1 cellular context compared by ENCODE assay signal in the genomic region with DNA sequence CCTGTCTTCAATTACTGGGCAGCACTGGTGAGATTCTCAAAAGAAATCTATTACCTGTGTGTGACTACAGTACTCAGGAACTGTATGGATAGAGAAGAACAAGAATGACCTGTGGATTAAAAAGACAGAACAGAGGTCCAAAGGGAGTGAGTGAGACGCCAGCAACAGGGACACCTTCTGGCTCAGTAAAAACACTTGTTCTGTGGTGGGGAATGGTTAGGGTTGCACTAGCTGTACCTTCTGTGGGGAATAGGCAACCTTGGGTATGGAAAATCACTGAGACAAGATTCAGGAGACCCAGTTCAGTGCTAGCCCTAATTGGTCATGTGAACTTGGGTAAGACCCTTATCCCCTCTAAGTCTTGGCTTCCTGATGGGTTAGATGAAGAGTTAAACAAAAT.
A peak's percentile ranks its signal among the peaks of the same experiment; 100 is the strongest.
TF ChIP-seq lines count a peak whose summit lies in the region.

No MANE protein-coding gene starts in this region.

TF ChIP-seq in GM12878, 131 proteins besides CTCF, POLR2A, EP300 and RAD21 (continued from another document and continues in another):
- no peak for TF ChIP-seq E2F8 (IDR thresholded peaks at IDR 0.05; ENCODE audit: low read depth, partially characterized antibody)
- TF ChIP-seq IKZF1 (conservative IDR thresholded peaks at IDR 0.05): peak; percentile 50
- TF ChIP-seq, protein P1, sequence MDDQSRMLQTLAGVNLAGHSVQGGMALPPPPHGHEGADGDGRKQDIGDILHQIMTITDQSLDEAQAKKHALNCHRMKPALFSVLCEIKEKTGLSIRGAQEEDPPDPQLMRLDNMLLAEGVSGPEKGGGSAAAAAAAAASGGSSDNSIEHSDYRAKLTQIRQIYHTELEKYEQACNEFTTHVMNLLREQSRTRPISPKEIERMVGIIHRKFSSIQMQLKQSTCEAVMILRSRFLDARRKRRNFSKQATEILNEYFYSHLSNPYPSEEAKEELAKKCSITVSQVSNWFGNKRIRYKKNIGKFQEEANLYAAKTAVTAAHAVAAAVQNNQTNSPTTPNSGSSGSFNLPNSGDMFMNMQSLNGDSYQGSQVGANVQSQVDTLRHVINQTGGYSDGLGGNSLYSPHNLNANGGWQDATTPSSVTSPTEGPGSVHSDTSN (IDR thresholded peaks at IDR 0.05; ENCODE audit: insufficient replicate concordance, low read depth, low read length): no peak
- TF ChIP-seq HDAC2 (IDR thresholded peaks at IDR 0.05): no peak
- TF ChIP-seq GABPA (IDR thresholded peaks at IDR 0.05; ENCODE audit: low read depth): no peak
- peak; percentile 33 to 43; a peak in 2 of 4 replicates for TF ChIP-seq IKZF2 (IDR thresholded peaks at IDR 0.05)
- TF ChIP-seq, protein P2, sequence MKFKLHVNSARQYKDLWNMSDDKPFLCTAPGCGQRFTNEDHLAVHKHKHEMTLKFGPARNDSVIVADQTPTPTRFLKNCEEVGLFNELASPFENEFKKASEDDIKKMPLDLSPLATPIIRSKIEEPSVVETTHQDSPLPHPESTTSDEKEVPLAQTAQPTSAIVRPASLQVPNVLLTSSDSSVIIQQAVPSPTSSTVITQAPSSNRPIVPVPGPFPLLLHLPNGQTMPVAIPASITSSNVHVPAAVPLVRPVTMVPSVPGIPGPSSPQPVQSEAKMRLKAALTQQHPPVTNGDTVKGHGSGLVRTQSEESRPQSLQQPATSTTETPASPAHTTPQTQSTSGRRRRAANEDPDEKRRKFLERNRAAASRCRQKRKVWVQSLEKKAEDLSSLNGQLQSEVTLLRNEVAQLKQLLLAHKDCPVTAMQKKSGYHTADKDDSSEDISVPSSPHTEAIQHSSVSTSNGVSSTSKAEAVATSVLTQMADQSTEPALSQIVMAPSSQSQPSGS (IDR thresholded peaks at IDR 0.05; ENCODE audit: low read length): no peak
- no peak for TF ChIP-seq RCOR1 (conservative IDR thresholded peaks at IDR 0.05; ENCODE audit: low read depth, low read length)
- TF ChIP-seq EED (IDR thresholded peaks at IDR 0.05; ENCODE audit: low read depth): no peak
- no peak for TF ChIP-seq ZNF207 (IDR thresholded peaks at IDR 0.05; ENCODE audit: borderline replicate concordance)
- no peak for TF ChIP-seq NBN (IDR thresholded peaks at IDR 0.05)
- TF ChIP-seq ZBTB4 (CRISPR knock-in tag; IDR thresholded peaks at IDR 0.05): no peak
- TF ChIP-seq SMC3 (IDR thresholded peaks at IDR 0.05; ENCODE audit: borderline replicate concordance, low read length): peak; percentile 20; the same call in 1 of the 2 replicates
- TF ChIP-seq SMARCA5 (IDR thresholded peaks at IDR 0.05): peak; percentile 55; the same call in 1 of the 2 replicates
- TF ChIP-seq, protein P3, sequence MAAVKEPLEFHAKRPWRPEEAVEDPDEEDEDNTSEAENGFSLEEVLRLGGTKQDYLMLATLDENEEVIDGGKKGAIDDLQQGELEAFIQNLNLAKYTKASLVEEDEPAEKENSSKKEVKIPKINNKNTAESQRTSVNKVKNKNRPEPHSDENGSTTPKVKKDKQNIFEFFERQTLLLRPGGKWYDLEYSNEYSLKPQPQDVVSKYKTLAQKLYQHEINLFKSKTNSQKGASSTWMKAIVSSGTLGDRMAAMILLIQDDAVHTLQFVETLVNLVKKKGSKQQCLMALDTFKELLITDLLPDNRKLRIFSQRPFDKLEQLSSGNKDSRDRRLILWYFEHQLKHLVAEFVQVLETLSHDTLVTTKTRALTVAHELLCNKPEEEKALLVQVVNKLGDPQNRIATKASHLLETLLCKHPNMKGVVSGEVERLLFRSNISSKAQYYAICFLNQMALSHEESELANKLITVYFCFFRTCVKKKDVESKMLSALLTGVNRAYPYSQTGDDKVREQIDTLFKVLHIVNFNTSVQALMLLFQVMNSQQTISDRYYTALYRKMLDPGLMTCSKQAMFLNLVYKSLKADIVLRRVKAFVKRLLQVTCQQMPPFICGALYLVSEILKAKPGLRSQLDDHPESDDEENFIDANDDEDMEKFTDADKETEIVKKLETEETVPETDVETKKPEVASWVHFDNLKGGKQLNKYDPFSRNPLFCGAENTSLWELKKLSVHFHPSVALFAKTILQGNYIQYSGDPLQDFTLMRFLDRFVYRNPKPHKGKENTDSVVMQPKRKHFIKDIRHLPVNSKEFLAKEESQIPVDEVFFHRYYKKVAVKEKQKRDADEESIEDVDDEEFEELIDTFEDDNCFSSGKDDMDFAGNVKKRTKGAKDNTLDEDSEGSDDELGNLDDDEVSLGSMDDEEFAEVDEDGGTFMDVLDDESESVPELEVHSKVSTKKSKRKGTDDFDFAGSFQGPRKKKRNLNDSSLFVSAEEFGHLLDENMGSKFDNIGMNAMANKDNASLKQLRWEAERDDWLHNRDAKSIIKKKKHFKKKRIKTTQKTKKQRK (IDR thresholded peaks at IDR 0.05; ENCODE audit: low read depth, low read length): no peak
- TF ChIP-seq KAT2A (conservative IDR thresholded peaks at IDR 0.05; ENCODE audit: control insufficient read depth, low read depth, low read length): no peak
- no peak for TF ChIP-seq ZNF274 (IDR thresholded peaks at IDR 0.05; ENCODE audit: insufficient read depth, insufficient read length)
- peak; percentile 21; the same call in 1 of the 2 replicates for TF ChIP-seq LARP7 (IDR thresholded peaks at IDR 0.05)
- TF ChIP-seq ZBTB33 (IDR thresholded peaks at IDR 0.05): no peak
- TF ChIP-seq, protein P4, sequence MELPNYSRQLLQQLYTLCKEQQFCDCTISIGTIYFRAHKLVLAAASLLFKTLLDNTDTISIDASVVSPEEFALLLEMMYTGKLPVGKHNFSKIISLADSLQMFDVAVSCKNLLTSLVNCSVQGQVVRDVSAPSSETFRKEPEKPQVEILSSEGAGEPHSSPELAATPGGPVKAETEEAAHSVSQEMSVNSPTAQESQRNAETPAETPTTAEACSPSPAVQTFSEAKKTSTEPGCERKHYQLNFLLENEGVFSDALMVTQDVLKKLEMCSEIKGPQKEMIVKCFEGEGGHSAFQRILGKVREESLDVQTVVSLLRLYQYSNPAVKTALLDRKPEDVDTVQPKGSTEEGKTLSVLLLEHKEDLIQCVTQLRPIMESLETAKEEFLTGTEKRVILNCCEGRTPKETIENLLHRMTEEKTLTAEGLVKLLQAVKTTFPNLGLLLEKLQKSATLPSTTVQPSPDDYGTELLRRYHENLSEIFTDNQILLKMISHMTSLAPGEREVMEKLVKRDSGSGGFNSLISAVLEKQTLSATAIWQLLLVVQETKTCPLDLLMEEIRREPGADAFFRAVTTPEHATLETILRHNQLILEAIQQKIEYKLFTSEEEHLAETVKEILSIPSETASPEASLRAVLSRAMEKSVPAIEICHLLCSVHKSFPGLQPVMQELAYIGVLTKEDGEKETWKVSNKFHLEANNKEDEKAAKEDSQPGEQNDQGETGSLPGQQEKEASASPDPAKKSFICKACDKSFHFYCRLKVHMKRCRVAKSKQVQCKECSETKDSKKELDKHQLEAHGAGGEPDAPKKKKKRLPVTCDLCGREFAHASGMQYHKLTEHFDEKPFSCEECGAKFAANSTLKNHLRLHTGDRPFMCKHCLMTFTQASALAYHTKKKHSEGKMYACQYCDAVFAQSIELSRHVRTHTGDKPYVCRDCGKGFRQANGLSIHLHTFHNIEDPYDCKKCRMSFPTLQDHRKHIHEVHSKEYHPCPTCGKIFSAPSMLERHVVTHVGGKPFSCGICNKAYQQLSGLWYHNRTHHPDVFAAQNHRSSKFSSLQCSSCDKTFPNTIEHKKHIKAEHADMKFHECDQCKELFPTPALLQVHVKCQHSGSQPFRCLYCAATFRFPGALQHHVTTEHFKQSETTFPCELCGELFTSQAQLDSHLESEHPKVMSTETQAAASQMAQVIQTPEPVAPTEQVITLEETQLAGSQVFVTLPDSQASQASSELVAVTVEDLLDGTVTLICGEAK (IDR thresholded peaks at IDR 0.05; ENCODE audit: borderline replicate concordance): no peak
- TF ChIP-seq TCF3 (IDR thresholded peaks at IDR 0.05; ENCODE audit: borderline replicate concordance, insufficient read depth, low read depth, low read length): no peak
- no peak for TF ChIP-seq TBL1XR1 (IDR thresholded peaks at IDR 0.05; ENCODE audit: low read depth, low read length)
- no peak for TF ChIP-seq HCFC1 (IDR thresholded peaks at IDR 0.05; ENCODE audit: low read length)
- no peak for TF ChIP-seq CHD2 (IDR thresholded peaks at IDR 0.05; ENCODE audit: borderline replicate concordance, low read depth, low read length)
- TF ChIP-seq NR2C1 (IDR thresholded peaks at IDR 0.05): no peak
- TF ChIP-seq RFX5 (IDR thresholded peaks at IDR 0.05; ENCODE audit: low read depth, low read length): no peak
- no peak for TF ChIP-seq SIN3A (IDR thresholded peaks at IDR 0.05; ENCODE audit: low read depth, low read length)
- TF ChIP-seq HDGF (IDR thresholded peaks at IDR 0.05): peak; percentile 33; the same call in 1 of the 2 replicates
- TF ChIP-seq POLR2AphosphoS5 (IDR thresholded peaks at IDR 0.05; ENCODE audit: low read length): no peak
- TF ChIP-seq ZNF592 (IDR thresholded peaks at IDR 0.05): no peak
- TF ChIP-seq PAX5 (IDR thresholded peaks at IDR 0.05; ENCODE audit: borderline replicate concordance, low read depth, low read length): no peak
- no peak for TF ChIP-seq SP1 (IDR thresholded peaks at IDR 0.05; ENCODE audit: low read depth, low read length)
- no peak for TF ChIP-seq ETV6 (conservative IDR thresholded peaks at IDR 0.05 in 1 of 2, IDR thresholded peaks at IDR 0.05 in 1 of 2; ENCODE audit: borderline replicate concordance in 1 of 2, low read depth in 1 of 2)
